In the genomic region with DNA sequence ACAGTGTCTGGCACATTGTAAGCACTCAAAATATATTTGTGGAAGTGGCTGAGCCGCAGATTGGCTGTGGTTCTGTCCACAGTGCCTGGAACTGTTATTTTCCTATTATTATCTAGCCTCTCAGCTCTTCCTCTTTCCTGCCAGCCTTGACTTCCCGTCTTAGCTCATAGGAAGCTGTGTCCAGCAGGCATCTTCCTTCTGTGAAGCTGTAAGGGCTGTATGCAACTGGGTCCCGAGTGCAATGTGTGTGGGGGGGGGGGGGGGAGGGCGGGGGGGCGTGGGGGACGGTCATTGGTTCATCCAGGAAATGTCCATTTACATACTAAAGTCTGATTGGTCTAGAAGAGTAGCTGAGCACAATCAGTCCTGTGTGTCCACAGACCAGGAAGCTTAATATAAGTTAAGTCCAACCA, we compare ENCODE assay signal across 9 cellular contexts.
DNase-seq lines count a peak whose midpoint lies in the region; ATAC-seq and TF ChIP-seq lines count a peak whose summit lies in the region.
"Had no signal": no experiment of that assay in that cellular context is flagged by ENCODE, and none has a peak within 500 bp of the region (broad histone marks: within the 10 kb centered on the region; RNA-seq: fewer than 3 reads in every experiment).

No MANE protein-coding gene starts in this region.

- peaks cover 14% of the 10 kb centered on the region for H3K27me3 Mint-ChIP-seq in activated CD8-positive, alpha-beta T cell treated with anti-CD3 and anti-CD28 coated beads for 36 hours

- no peaks in the 10 kb centered on the region for H3K4me1 Mint-ChIP-seq in activated CD8-positive, alpha-beta T cell treated with anti-CD3 and anti-CD28 coated beads for 36 hours (ENCODE audit: low read depth)
- H3K4me1 Mint-ChIP-seq: activated naive CD8-positive, alpha-beta T cell treated with anti-CD3 and anti-CD28 coated beads for 36 hours had no signal

- peak overlapping the region; percentile 74; the same call in 1 of the 2 replicates for H2AFZ ChIP-seq in SK-N-SH (ENCODE audit: low read depth)

- CTCF ChIA-PET in SK-N-SH (lab: Yijun Ruan, JAX), result interaction anchor here (0.9 to 2.3 kb wide), 12 partner anchors 11 to 530 kb away, joined by 3 to 17 read pairs (median 4); no protein-coding TSS in a partner anchor
- CTCF ChIA-PET in activated CD8-positive, alpha-beta T cell treated with anti-CD3 and anti-CD28 coated beads for 36 hours (lab: Charles Lee), result interaction anchor here (1.0 to 3.4 kb wide), 4 partner anchors 117 to 236 kb away, joined by 3 to 18 read pairs (median 3); no protein-coding TSS in a partner anchor

- TF ChIP-seq CTCF in SK-N-SH (IDR thresholded peaks at IDR 0.05) (no peak), gastroesophageal sphincter (IDR thresholded peaks at IDR 0.05) (no peak), gastrocnemius medialis (IDR thresholded peaks at IDR 0.05 in 4 of 5, conservative IDR thresholded peaks at IDR 0.05 in 1 of 5) (no peak)
- TF ChIP-seq CTCF in activated CD8-positive, alpha-beta T cell treated with anti-CD3 and anti-CD28 coated beads for 36 hours (IDR thresholded peaks at IDR 0.05), result no peak

- H3K4me2 ChIP-seq in SK-N-SH, result no peak overlapping the region

- H3K9me2 ChIP-seq in SK-N-SH, result no peaks in the 10 kb centered on the region

- peak; percentile 44 for ATAC-seq in HG02759 (IDR thresholded peaks at IDR 0.05; ENCODE audit: unreplicated experiment)
- ATAC-seq in gastroesophageal sphincter, result peak; percentile 87
- peak; percentile 96 for ATAC-seq in gastrocnemius medialis
- ATAC-seq in activated CD8-positive, alpha-beta T cell treated with anti-CD3 and anti-CD28 coated beads for 36 hours, result no peak
- no peak for ATAC-seq in HG03354 (IDR thresholded peaks at IDR 0.05; ENCODE audit: poor library complexity, severe bottlenecking, unreplicated experiment)

- WGBS in SK-N-SH (ENCODE audit: low lambda C conversion rate), result 15% methylated on average over 6 of the region's 6 CpGs
- WGBS in gastroesophageal sphincter (ENCODE audit: low coverage in 1 of 2), 2 donors, result 17 to 20% methylated on average over 3 of the region's 6 CpGs

- H3K27ac ChIP-seq in SK-N-SH (ENCODE audit: low read depth in 2 of 2, low read length in 1 of 2), result no peak overlapping the region; a peak in 1 of 4 replicates
- H3K27ac ChIP-seq in gastroesophageal sphincter, result peak overlapping the region in 3 of 4 donors; percentile 25 to 50 (median 29)
- peak overlapping the region; percentile 53 to 62 (median 58) for H3K27ac ChIP-seq in gastrocnemius medialis

- POLR2A ChIA-PET in SK-N-SH (lab: Yijun Ruan, JAX), result interaction anchor here (1.0 kb wide), 1 partner anchor 100 kb away, joined by 4 read pairs; no protein-coding TSS in a partner anchor
- POLR2A ChIA-PET in activated CD8-positive, alpha-beta T cell treated with anti-CD3 and anti-CD28 coated beads for 36 hours (lab: Charles Lee), result no interaction called here

- H3K36me3 Mint-ChIP-seq in activated CD8-positive, alpha-beta T cell treated with anti-CD3 and anti-CD28 coated beads for 36 hours (ENCODE audit: low read depth), result no peaks in the 10 kb centered on the region
- H3K36me3 Mint-ChIP-seq: activated naive CD8-positive, alpha-beta T cell treated with anti-CD3 and anti-CD28 coated beads for 36 hours had no signal

- H3K4me3 ChIP-seq in SK-N-SH (ENCODE audit: low read depth in 2 of 2, low read length in 1 of 2) (peak overlapping the region in 1 of 2 experiments; percentile 25; a peak in 2 of 4 replicates), gastroesophageal sphincter (peak overlapping the region in 1 of 2 donors; percentile 13), gastrocnemius medialis (peak overlapping the region; percentile 43 to 65 (median 49)), HAP-1 (no peak overlapping the region)

- H3K27ac Mint-ChIP-seq in activated CD8-positive, alpha-beta T cell treated with anti-CD3 and anti-CD28 coated beads for 36 hours, result no peak overlapping the region
- H3K27ac Mint-ChIP-seq: activated naive CD8-positive, alpha-beta T cell treated with anti-CD3 and anti-CD28 coated beads for 36 hours had no signal

- TF ChIP-seq EP300 in SK-N-SH (IDR thresholded peaks at IDR 0.05; ENCODE audit: borderline replicate concordance in 1 of 2, low read depth in 1 of 2, low read length in 1 of 2) (no peak), gastroesophageal sphincter (IDR thresholded peaks at IDR 0.05) (no peak)

- H3K79me2 ChIP-seq in SK-N-SH (ENCODE audit: insufficient read depth), result no peaks in the 10 kb centered on the region

- H3F3A ChIP-seq in SK-N-SH (replicated peaks; ENCODE audit: insufficient read depth), result no peaks in the 10 kb centered on the region

- no peak overlapping the region for H3K9ac ChIP-seq in SK-N-SH

- H3K27me3 ChIP-seq in SK-N-SH (ENCODE audit: insufficient read depth) (peaks cover 2% of the 10 kb centered on the region; the same call in 1 of the 2 replicates), gastroesophageal sphincter (no peaks in the 10 kb centered on the region), gastrocnemius medialis (no peaks in the 10 kb centered on the region), HAP-1 (ENCODE audit: low read depth) (peaks cover 84% of the 10 kb centered on the region)

- TF ChIP-seq RAD21 in SK-N-SH (IDR thresholded peaks at IDR 0.05; ENCODE audit: low read length), result no peak

- in situ Hi-C loops in gastrocnemius medialis (cut with MboI; ENCODE audit: low sequenced_read_pairs in 4 of 4), result loop anchor here in 3 of 4 donors (5.0 to 10.0 kb wide), 3 partner anchors 65 to 118 kb away; no protein-coding TSS in a partner anchor
- in situ Hi-C loops in HAP-1 (cut with MboI; ENCODE audit: low sequenced_read_pairs), result loop anchor here (10.0 kb wide), 1 partner anchor 115 kb away; no protein-coding TSS in a partner anchor

- H3K9me3 ChIP-seq in SK-N-SH (no peaks in the 10 kb centered on the region), gastroesophageal sphincter (no peaks in the 10 kb centered on the region), gastrocnemius medialis (no peaks in the 10 kb centered on the region), HAP-1 (peaks cover 3% of the 10 kb centered on the region; the same call in 1 of the 2 replicates)

- intact Hi-C loops in gastrocnemius medialis (cut with DNase I; ENCODE audit: low total_unique reads), result loop anchor here (1.0 kb wide), 1 partner anchor 117 kb away; no protein-coding TSS in a partner anchor
- intact Hi-C loops in activated CD8-positive, alpha-beta T cell treated with anti-CD3 and anti-CD28 coated beads for 36 hours (cut with micrococcal nuclease), result loop anchor here (2.0 kb wide), 1 partner anchor 117 kb away; no protein-coding TSS in a partner anchor

- H4K20me1 ChIP-seq in SK-N-SH (ENCODE audit: insufficient read depth), result no peaks in the 10 kb centered on the region

- peak; percentile 65 for DNase-seq in SK-N-SH
- peak; percentile 18 to 34 for DNase-seq in gastrocnemius medialis
- no peak for DNase-seq in activated CD8-positive, alpha-beta T cell treated with anti-CD3 and anti-CD28 coated beads for 36 hours
- DNase-seq in NCI-H1105 (lab: John Stamatoyannopoulos, UW), result no peak
- DNase-seq in HAP-1 (ENCODE audit: low spot score in 2 of 2), result no peak
- DNase-seq: activated naive CD8-positive, alpha-beta T cell treated with anti-CD3 and anti-CD28 coated beads for 36 hours had no signal

- H3K4me3 Mint-ChIP-seq in activated CD8-positive, alpha-beta T cell treated with anti-CD3 and anti-CD28 coated beads for 36 hours, result no peak overlapping the region
- H3K4me3 Mint-ChIP-seq: activated naive CD8-positive, alpha-beta T cell treated with anti-CD3 and anti-CD28 coated beads for 36 hours had no signal

- no peaks in the 10 kb centered on the region for H3K36me3 ChIP-seq in SK-N-SH (replicated peaks in 1 of 2; ENCODE audit: control insufficient read depth in 1 of 2, insufficient read depth in 2 of 2, low read length in 1 of 2)
- H3K36me3 ChIP-seq in gastroesophageal sphincter, result no peaks in the 10 kb centered on the region
- H3K36me3 ChIP-seq in gastrocnemius medialis, result no peaks in the 10 kb centered on the region
- H3K36me3 ChIP-seq in HAP-1 (replicated peaks), result no peaks in the 10 kb centered on the region

- H3K4me1 ChIP-seq in SK-N-SH (ENCODE audit: control insufficient read depth in 1 of 2, insufficient read depth in 2 of 2, low read depth in 1 of 2, low read length in 1 of 2) (no peaks in the 10 kb centered on the region; a peak in 2 of 4 replicates), gastroesophageal sphincter (peaks cover 0 to 11% (median 0%) of the 10 kb centered on the region in 3 donors), gastrocnemius medialis (peaks cover 0 to 7% of the 10 kb centered on the region in 2 donors), HAP-1 (0 out of 2 replicates have a peak, but pooled peaks cover 4% of the 10 kb centered on the region)

- TF ChIP-seq POLR2A in gastroesophageal sphincter (IDR thresholded peaks at IDR 0.05) (no peak), gastrocnemius medialis (IDR thresholded peaks at IDR 0.05) (no peak)

- H3K9me3 Mint-ChIP-seq in activated CD8-positive, alpha-beta T cell treated with anti-CD3 and anti-CD28 coated beads for 36 hours, result no peaks in the 10 kb centered on the region
- H3K9me3 Mint-ChIP-seq: activated naive CD8-positive, alpha-beta T cell treated with anti-CD3 and anti-CD28 coated beads for 36 hours had no signal

TF ChIP-seq in SK-N-SH, 30 proteins besides CTCF, POLR2A, EP300 and RAD21:
- TF ChIP-seq MXI1 (IDR thresholded peaks at IDR 0.05; ENCODE audit: low read depth, low read length), result no peak
- no peak for TF ChIP-seq YY1 (IDR thresholded peaks at IDR 0.05; ENCODE audit: low read depth)
- TF ChIP-seq FOXJ3 (CRISPR knock-in tag; IDR thresholded peaks at IDR 0.05), result no peak
- TF ChIP-seq, protein P1, sequence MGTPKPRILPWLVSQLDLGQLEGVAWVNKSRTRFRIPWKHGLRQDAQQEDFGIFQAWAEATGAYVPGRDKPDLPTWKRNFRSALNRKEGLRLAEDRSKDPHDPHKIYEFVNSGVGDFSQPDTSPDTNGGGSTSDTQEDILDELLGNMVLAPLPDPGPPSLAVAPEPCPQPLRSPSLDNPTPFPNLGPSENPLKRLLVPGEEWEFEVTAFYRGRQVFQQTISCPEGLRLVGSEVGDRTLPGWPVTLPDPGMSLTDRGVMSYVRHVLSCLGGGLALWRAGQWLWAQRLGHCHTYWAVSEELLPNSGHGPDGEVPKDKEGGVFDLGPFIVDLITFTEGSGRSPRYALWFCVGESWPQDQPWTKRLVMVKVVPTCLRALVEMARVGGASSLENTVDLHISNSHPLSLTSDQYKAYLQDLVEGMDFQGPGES (IDR thresholded peaks at IDR 0.05; ENCODE audit: low read depth, low read length), result no peak

Comparison
In these comparisons a context has a peak if more than half of its experiments do, and no peak if none do; other contexts are left out.
1. ATAC-seq: peak in HG02759 (single experiment), gastroesophageal sphincter (single experiment) and gastrocnemius medialis (2 of 2); none in activated CD8-positive, alpha-beta T cell treated with anti-CD3 and anti-CD28 coated beads for 36 hours (single experiment) and HG03354 (single experiment).
2. DNase-seq: peak in SK-N-SH (single experiment) and gastrocnemius medialis (2 of 2); none in activated CD8-positive, alpha-beta T cell treated with anti-CD3 and anti-CD28 coated beads for 36 hours (single experiment), NCI-H1105 (single experiment) and HAP-1 (0 of 2).
3. H3K27ac ChIP-seq: peak in gastroesophageal sphincter (3 of 4) and gastrocnemius medialis (4 of 4); none in SK-N-SH (0 of 2).